Comparison of ENCODE assay signal across 25 cellular contexts in the genomic region with DNA sequence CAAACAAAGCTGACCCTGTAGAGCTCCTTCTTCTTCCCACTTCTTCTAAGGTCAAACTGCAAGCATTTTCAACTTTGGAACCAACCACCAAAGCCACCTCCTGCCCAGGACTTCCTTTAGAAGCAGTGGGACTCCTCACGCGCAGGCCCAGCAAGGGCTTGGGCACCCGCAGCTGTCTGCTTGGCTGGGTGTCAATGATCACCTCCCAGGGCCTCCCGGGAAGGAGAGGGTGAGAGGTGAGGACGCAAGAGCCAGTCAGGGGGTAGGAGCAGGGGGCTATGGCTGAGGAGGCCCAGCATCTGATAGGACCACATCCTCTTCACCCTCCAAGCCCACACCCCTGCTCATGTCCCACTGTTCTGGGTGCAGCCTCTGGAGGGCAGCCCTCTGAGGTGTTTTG. TPM values are rescaled to one million over a fixed set of nuclear protein-coding genes. Genes with fewer than 3 reads are reported as not detected.
DNase-seq lines count a peak whose midpoint lies in the region; ATAC-seq and TF ChIP-seq lines count a peak whose summit lies in the region.
"Had no signal": no experiment of that assay in that cellular context is flagged by ENCODE, and none has a peak within 500 bp of the region (broad histone marks: within the 10 kb centered on the region; RNA-seq: fewer than 3 reads in every experiment).

No MANE protein-coding gene starts in this region.

- intact Hi-C loops in left ventricle myocardium superior (cut with micrococcal nuclease): no loop called here

- H3K4me3 ChIP-seq in thoracic aorta: no peak overlapping the region
- no peak overlapping the region for H3K4me3 ChIP-seq in suprapubic skin
- H3K4me3 ChIP-seq: A549, prostate gland, transverse colon had no signal

- TF ChIP-seq EP300 in suprapubic skin (IDR thresholded peaks at IDR 0.05): no peak

- TF ChIP-seq CTCF in thoracic aorta (IDR thresholded peaks at IDR 0.05) (no peak), suprapubic skin (IDR thresholded peaks at IDR 0.05) (no peak)

- no peak for ATAC-seq in activated CD8-positive, alpha-beta memory T cell treated with anti-CD3 and anti-CD28 coated beads, Interleukin-2, amount 10 ng/mL, durations not matched to agents 7 days and 5 days
- ATAC-seq in left ventricle myocardium superior (peak; percentile 24), thoracic aorta (ENCODE audit: insufficient number of reproducible peaks, low FRiP score, low read depth) (no peak)
- ATAC-seq: A549 had no signal

- DNase-seq in activated CD8-positive, alpha-beta memory T cell treated with anti-CD3 and anti-CD28 coated beads, Interleukin-2, amount 10 ng/mL, durations not matched to agents 7 days and 5 days: no peak
- DNase-seq in activated CD8-positive, alpha-beta memory T cell treated with anti-CD3 and anti-CD28 coated beads, Interleukin-2, amount 50 U/mL, for 4 hours: no peak
- DNase-seq in left ventricle myocardium superior (peak; percentile 56), thoracic aorta (ENCODE audit: low spot score) (no peak), suprapubic skin (ENCODE audit: low spot score in 2 of 2) (no peak)
- no peak for DNase-seq in stimulated activated CD4-positive, alpha-beta T cell treated with anti-CD3 and anti-CD28 coated beads, Interleukin-2, amount 100 ng/mL, for 24 hours
- DNase-seq: activated CD4-positive, alpha-beta T cell treated with anti-CD3 and anti-CD28 coated beads for 48 hours; activated naive CD4-positive, alpha-beta T cell treated with Interleukin-2 at 50 U/mL for 16 hours; activated T-cell treated with anti-CD3 and anti-CD28 coated beads, Interleukin-2, amount 50 U/mL, for 1 hour; C1 segment of cervical spinal cord; endodermal cell; HFFc6; kidney; NCI-H1048; NCI-H2029 treated with DMSO at 0.1 percent for 48 hours; NCI-H446 treated with DMSO at 0.1 percent for 48 hours; stimulated activated CD4-positive, alpha-beta T cell treated with anti-CD3 and anti-CD28 coated beads, Interleukin-12 subunit alpha, Interleukin-12 subunit beta, amount 100 ng/mL, for 4 hours; SW 1271; transverse colon had no signal

- H3K9me3 Mint-ChIP-seq in activated CD8-positive, alpha-beta memory T cell treated with anti-CD3 and anti-CD28 coated beads, Interleukin-2, amount 10 ng/mL, durations not matched to agents 7 days and 5 days (ENCODE audit: low read depth): no peaks in the 10 kb centered on the region
- H3K9me3 Mint-ChIP-seq: endodermal cell; HFFc6; natural killer cell treated with Interleukin-12 subunit alpha and Interleukin-12 subunit beta and Interleukin-15 and Interleukin-18, amount 100 ng/mL, for 72 hours had no signal

- whole genome bisulfite sequencing in suprapubic skin: 51% methylated on average over 5 of the region's 5 CpGs

- H3K4me1 Mint-ChIP-seq in activated CD8-positive, alpha-beta memory T cell treated with anti-CD3 and anti-CD28 coated beads, Interleukin-2, amount 10 ng/mL, durations not matched to agents 7 days and 5 days: peaks cover 32% of the 10 kb centered on the region
- H3K4me1 Mint-ChIP-seq: endodermal cell had no signal

- peaks cover 56 to 89% of the 10 kb centered on the region in 2 donors for H3K4me1 ChIP-seq in thoracic aorta (ENCODE audit: control insufficient read depth in 1 of 2, low read depth in 2 of 2)
- H3K4me1 ChIP-seq in suprapubic skin: peaks cover 50% of the 10 kb centered on the region
- H3K4me1 ChIP-seq: A549 had no signal

- CTCF ChIA-PET in activated CD8-positive, alpha-beta memory T cell treated with anti-CD3 and anti-CD28 coated beads, Interleukin-2, amount 10 ng/mL, durations not matched to agents 7 days and 5 days (lab: Charles Lee): interaction anchor here (1.3 kb wide), 1 partner anchor 12 kb away, joined by 5 read pairs; a partner anchor contains a TSS

- H3K4me3 Mint-ChIP-seq in activated CD8-positive, alpha-beta memory T cell treated with anti-CD3 and anti-CD28 coated beads, Interleukin-2, amount 10 ng/mL, durations not matched to agents 7 days and 5 days: no peak overlapping the region
- H3K4me3 Mint-ChIP-seq: endodermal cell; HFFc6; natural killer cell treated with Interleukin-12 subunit alpha and Interleukin-12 subunit beta and Interleukin-15 and Interleukin-18, amount 100 ng/mL, for 72 hours had no signal

- H3K27me3 Mint-ChIP-seq in activated CD8-positive, alpha-beta memory T cell treated with anti-CD3 and anti-CD28 coated beads, Interleukin-2, amount 10 ng/mL, durations not matched to agents 7 days and 5 days: no peaks in the 10 kb centered on the region
- H3K27me3 Mint-ChIP-seq: natural killer cell treated with Interleukin-12 subunit alpha and Interleukin-12 subunit beta and Interleukin-15 and Interleukin-18, amount 100 ng/mL, for 72 hours had no signal

- no peaks in the 10 kb centered on the region for H3K9me3 ChIP-seq in thoracic aorta
- H3K9me3 ChIP-seq in suprapubic skin: no peaks in the 10 kb centered on the region
- H3K9me3 ChIP-seq: A549, prostate gland, transverse colon had no signal

- H3K36me3 Mint-ChIP-seq in activated CD8-positive, alpha-beta memory T cell treated with anti-CD3 and anti-CD28 coated beads, Interleukin-2, amount 10 ng/mL, durations not matched to agents 7 days and 5 days: peaks cover 16% of the 10 kb centered on the region
- H3K36me3 Mint-ChIP-seq: natural killer cell treated with Interleukin-12 subunit alpha and Interleukin-12 subunit beta and Interleukin-15 and Interleukin-18, amount 100 ng/mL, for 72 hours had no signal

- TF ChIP-seq POLR2A in suprapubic skin (IDR thresholded peaks at IDR 0.05): no peak

- H3K36me3 ChIP-seq in thoracic aorta (peaks cover 75% of the 10 kb centered on the region), suprapubic skin (peaks cover 93% of the 10 kb centered on the region)

- H3K27ac ChIP-seq in thoracic aorta: peak overlapping the region; percentile 82 to 90
- H3K27ac ChIP-seq in suprapubic skin: no peak overlapping the region
- H3K27ac ChIP-seq: A549, prostate gland, transverse colon had no signal

- peak overlapping the region; percentile 75 for H3K27ac Mint-ChIP-seq in activated CD8-positive, alpha-beta memory T cell treated with anti-CD3 and anti-CD28 coated beads, Interleukin-2, amount 10 ng/mL, durations not matched to agents 7 days and 5 days
- H3K27ac Mint-ChIP-seq: endodermal cell; HFFc6; natural killer cell treated with Interleukin-12 subunit alpha and Interleukin-12 subunit beta and Interleukin-15 and Interleukin-18, amount 100 ng/mL, for 72 hours had no signal

- no peaks in the 10 kb centered on the region for H3K27me3 ChIP-seq in thoracic aorta (replicated peaks; ENCODE audit: insufficient read depth)
- H3K27me3 ChIP-seq in suprapubic skin: no peaks in the 10 kb centered on the region
- H3K27me3 ChIP-seq: transverse colon had no signal

RNA-seq across cellular contexts. Expression of a gene that starts 10.2 kb away (rescaled TPM):
- total RNA-seq in activated CD8-positive, alpha-beta memory T cell treated with anti-CD3 and anti-CD28 coated beads, Interleukin-2, amount 10 ng/mL, durations not matched to agents 7 days and 5 days: 10 to 100 TPM; 23.9 to 28.2 TPM
- total RNA-seq in left ventricle myocardium superior (131 TPM), thoracic aorta (100 to 1,000 TPM; 142 to 156 TPM), suprapubic skin (100 to 1,000 TPM; 105 to 125 (median 118) TPM)

RNA-seq across cellular contexts. Expression of a gene that starts 12.6 kb away (rescaled TPM):
- 10 to 100 TPM; 30.7 to 37.4 TPM for total RNA-seq in activated CD8-positive, alpha-beta memory T cell treated with anti-CD3 and anti-CD28 coated beads, Interleukin-2, amount 10 ng/mL, durations not matched to agents 7 days and 5 days
- total RNA-seq in left ventricle myocardium superior: 13.3 TPM
- total RNA-seq in thoracic aorta: 10 to 100 TPM; 20.7 to 28.9 TPM
- 10 to 100 TPM; 17.8 to 26.7 (median 21.6) TPM for total RNA-seq in suprapubic skin

RNA-seq across cellular contexts. Expression of a gene that starts 21.1 kb away (rescaled TPM):
- total RNA-seq in activated CD8-positive, alpha-beta memory T cell treated with anti-CD3 and anti-CD28 coated beads, Interleukin-2, amount 10 ng/mL, durations not matched to agents 7 days and 5 days: 10 to 100 TPM; 10.7 to 15.9 TPM
- total RNA-seq in left ventricle myocardium superior (7.5 TPM), thoracic aorta (10 to 100 TPM; 14.6 to 17.7 TPM), suprapubic skin (10 to 100 TPM; 12.6 to 21.7 (median 17.0) TPM)

RNA-seq across cellular contexts. Expression of a gene that starts 32.2 kb away (rescaled TPM):
- total RNA-seq in activated CD8-positive, alpha-beta memory T cell treated with anti-CD3 and anti-CD28 coated beads, Interleukin-2, amount 10 ng/mL, durations not matched to agents 7 days and 5 days: 10 to 100 TPM; 24.3 to 24.4 TPM
- total RNA-seq in left ventricle myocardium superior: 14.9 TPM
- 10 to 100 TPM; 14.1 to 18.7 TPM for total RNA-seq in thoracic aorta
- total RNA-seq in suprapubic skin: 10 to 100 TPM; 13.2 to 31.8 (median 24.8) TPM

RNA-seq across cellular contexts. Expression of a gene that starts 37.3 kb away (rescaled TPM):
- total RNA-seq in activated CD8-positive, alpha-beta memory T cell treated with anti-CD3 and anti-CD28 coated beads, Interleukin-2, amount 10 ng/mL, durations not matched to agents 7 days and 5 days: not detected
- total RNA-seq in left ventricle myocardium superior (not detected), thoracic aorta (under 1 TPM in 1 of 2 donors, not detected in 1; 0.81 TPM), suprapubic skin (under 1 TPM in 2 of 4 donors, not detected in 2; 0.40 to 0.45 TPM)
- total RNA-seq: astrocyte; cerebellum; HFFc6; kidney; natural killer cell treated with Interleukin-12 subunit alpha and Interleukin-12 subunit beta and Interleukin-15 and Interleukin-18, amount 100 ng/mL, for 72 hours; RPMI7951 had no signal
